8 cellular contexts compared by ENCODE assay signal in the genomic region with DNA sequence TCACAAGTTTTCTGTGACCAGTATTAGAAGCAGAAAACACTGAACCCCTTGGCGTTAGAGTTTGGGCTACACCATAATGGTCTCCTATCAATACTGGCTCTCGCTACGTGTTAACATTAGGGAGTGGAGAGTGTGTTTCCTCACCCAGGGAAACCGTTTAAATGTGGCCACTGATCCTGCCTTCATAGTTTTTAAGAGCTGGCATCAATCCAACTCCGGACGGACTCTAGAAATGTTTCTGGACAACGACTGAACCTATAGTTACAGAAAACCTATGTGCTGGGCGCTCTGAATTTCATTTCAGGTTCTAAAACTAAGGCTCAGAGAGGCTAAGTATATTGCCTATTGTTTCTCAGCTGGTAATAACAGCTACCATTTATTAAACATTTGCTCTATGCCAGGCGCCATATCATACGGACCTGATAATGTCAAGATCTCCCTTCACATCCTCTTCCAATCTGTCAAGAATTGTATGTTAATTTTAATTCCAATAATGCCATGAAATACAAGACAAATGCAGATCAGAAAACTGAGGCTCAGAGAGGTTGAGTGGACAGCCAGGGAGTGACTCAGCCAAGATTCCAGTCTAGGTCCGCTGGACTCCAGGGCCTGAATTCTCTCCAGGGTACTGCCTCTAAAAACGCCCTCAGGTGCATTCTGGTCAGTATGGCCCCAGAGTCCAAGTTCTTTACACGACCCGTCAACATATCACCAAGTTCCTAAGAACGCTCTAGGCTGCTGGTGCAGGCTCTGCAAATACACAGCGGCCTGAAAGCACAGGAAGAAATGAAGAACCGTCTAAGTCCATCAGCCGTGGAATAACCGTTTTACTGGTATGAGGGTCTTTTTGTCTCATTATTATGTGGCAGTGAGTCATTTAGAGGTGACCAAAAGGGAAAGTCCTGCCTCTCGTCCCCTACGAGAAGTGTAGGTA. TPM values are rescaled to one million over a fixed set of nuclear protein-coding genes. Genes with fewer than 3 reads are reported as not detected.
DNase-seq lines count a peak whose midpoint lies in the region; ATAC-seq and TF ChIP-seq lines count a peak whose summit lies in the region.

No MANE protein-coding gene starts in this region.

- H3K9me3 Mint-ChIP-seq in central memory CD8-positive, alpha-beta T cell, result no peaks in the 10 kb centered on the region

- H3K36me3 ChIP-seq in right lobe of liver (no peaks in the 10 kb centered on the region), thyroid gland (no peaks in the 10 kb centered on the region)

- no peak overlapping the region for H3K27ac Mint-ChIP-seq in central memory CD8-positive, alpha-beta T cell (ENCODE audit: low read depth)

- no peaks in the 10 kb centered on the region for H3K9me3 ChIP-seq in right lobe of liver
- H3K9me3 ChIP-seq in thyroid gland, result no peaks in the 10 kb centered on the region

- H3K27ac ChIP-seq in right lobe of liver, result peak overlapping the region; percentile 94 to 97 (median 96)
- H3K27ac ChIP-seq in thyroid gland, result peak overlapping the region; percentile 95 to 97 (median 96)

- H3K4me3 ChIP-seq in right lobe of liver (peak overlapping the region; percentile 76 to 96 (median 92)), thyroid gland (replicated peaks in 1 of 3) (peak overlapping the region; percentile 3 to 89 (median 58))

- H3K4me1 ChIP-seq in right lobe of liver, result peaks cover 0 to 23% (median 9%) of the 10 kb centered on the region in 4 donors
- peaks cover 22 to 32% of the 10 kb centered on the region in 2 donors for H3K4me1 ChIP-seq in thyroid gland

- peaks cover 13% of the 10 kb centered on the region for H3K36me3 Mint-ChIP-seq in central memory CD8-positive, alpha-beta T cell (ENCODE audit: insufficient read depth)

- H3K27me3 ChIP-seq in right lobe of liver (no peaks in the 10 kb centered on the region), thyroid gland (no peaks in the 10 kb centered on the region)

- intact Hi-C loops in right lobe of liver (cut with DNase I), result loop anchor here in 1 of 2 donors (10.0 kb wide), 1 partner anchor 98 kb away; no protein-coding TSS in a partner anchor
- intact Hi-C loops in thyroid gland (cut with DNase I), result loop anchor here (5.0 to 10.0 kb wide), 2 partner anchors 98 to 125 kb away; no protein-coding TSS in a partner anchor

- H3K27me3 Mint-ChIP-seq in central memory CD8-positive, alpha-beta T cell, result no peaks in the 10 kb centered on the region

- no peak for ATAC-seq in central memory CD8-positive, alpha-beta T cell (replicated peaks; ENCODE audit: extremely low read depth, poor library complexity, severe bottlenecking)
- ATAC-seq in right lobe of liver (peak; percentile 37 to 58 (median 44)), GM19035 (IDR thresholded peaks at IDR 0.05; ENCODE audit: unreplicated experiment) (no peak)

- peak overlapping the region; percentile 94 for H3K4me3 Mint-ChIP-seq in central memory CD8-positive, alpha-beta T cell

- TF ChIP-seq CTCF in right lobe of liver (IDR thresholded peaks at IDR 0.05), result no peak
- no peak for TF ChIP-seq CTCF in thyroid gland (IDR thresholded peaks at IDR 0.05)

- TF ChIP-seq POLR2A in right lobe of liver (IDR thresholded peaks at IDR 0.05) (no peak), thyroid gland (IDR thresholded peaks at IDR 0.05) (no peak)

- peaks cover 32% of the 10 kb centered on the region for H3K4me1 Mint-ChIP-seq in central memory CD8-positive, alpha-beta T cell

- DNase-seq in NK-92 treated with Interleukin-12 subunit alpha and Interleukin-12 subunit beta, amount 100 ng/mL, for 24 hours (lab: John Stamatoyannopoulos, UW), result peak; percentile 7
- no peak for DNase-seq in NK-92 (lab: John Stamatoyannopoulos, UW; ENCODE audit: unreplicated experiment)
- DNase-seq in NCI-H748 (lab: John Stamatoyannopoulos, UW; ENCODE audit: unreplicated experiment), result peak; percentile 75
- DNase-seq in central memory CD8-positive, alpha-beta T cell (ENCODE audit: low spot score in 2 of 2), result no peak
- DNase-seq in right lobe of liver, result peak; percentile 31 to 77 (median 61)
- DNase-seq in thyroid gland, result peak; percentile 37 to 43
- no peak for DNase-seq in NCI-H1092 (lab: John Stamatoyannopoulos, UW)

- 12% methylated on average over 21 of the region's 21 CpGs for WGBS in right lobe of liver (ENCODE audit: insufficient coverage, low coverage, low lambda C conversion rate, missing lambda C conversion rate)
- 15 to 17% methylated on average over 21 of the region's 21 CpGs for WGBS in thyroid gland, 2 donors

RNA-seq across cellular contexts. Expression of gene ASXL1, which starts 0.9 kb away (rescaled TPM):
- total RNA-seq in right lobe of liver (10 to 100 TPM; 18.9 to 41.8 (median 26.0) TPM), thyroid gland (100 to 1,000 TPM in 1 of 4 donors, 10 to 100 TPM in 3; 62.1 to 155 (median 67.5) TPM)

Comparison
In these comparisons a context has a peak if more than half of its experiments do, and no peak if none do; other contexts are left out.
1. DNase-seq: peak in NK-92 treated with Interleukin-12 subunit alpha and Interleukin-12 subunit beta, amount 100 ng/mL, for 24 hours (single experiment), NCI-H748 (single experiment), right lobe of liver (3 of 3) and thyroid gland (2 of 2); none in NK-92 (single experiment), central memory CD8-positive, alpha-beta T cell (0 of 2) and NCI-H1092 (single experiment).
2. ATAC-seq: peak in right lobe of liver (4 of 4); none in central memory CD8-positive, alpha-beta T cell (single experiment) and GM19035 (single experiment).